1 cellular context compared by ENCODE assay signal in the genomic region with DNA sequence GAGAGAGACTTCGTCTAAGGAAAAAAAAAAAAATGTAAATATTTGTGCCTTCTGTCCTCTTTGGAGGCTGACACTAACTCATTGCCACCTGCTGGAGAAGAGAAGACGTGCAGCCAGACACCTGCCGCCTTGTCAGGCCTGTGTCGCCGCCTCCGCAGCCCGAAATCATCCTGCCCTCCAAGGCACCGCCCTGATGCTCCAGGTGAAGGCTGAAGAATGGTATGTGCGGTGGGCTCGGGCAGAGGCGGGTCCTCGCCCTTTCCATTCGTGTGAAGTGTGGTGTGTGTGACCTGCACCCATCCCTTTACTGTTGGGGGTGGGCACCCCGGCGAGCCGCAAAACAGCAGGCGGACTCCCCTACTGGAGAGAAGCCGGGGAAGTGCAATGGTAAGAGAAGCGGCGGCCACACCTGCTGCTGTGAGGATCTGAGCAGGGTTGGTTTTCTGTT.
TF ChIP-seq lines count a peak whose summit lies in the region.

No MANE protein-coding gene starts in this region.

TF ChIP-seq in HepG2, 621 proteins besides CTCF, POLR2A, EP300 and RAD21 (continued from another document and continues in another):
- TF ChIP-seq ZNF275 (CRISPR knock-in tag; IDR thresholded peaks at IDR 0.05; ENCODE audit: borderline replicate concordance) (no peak), ZNF550 (CRISPR knock-in tag; IDR thresholded peaks at IDR 0.05; ENCODE audit: borderline replicate concordance) (no peak), GLI4 (CRISPR knock-in tag; IDR thresholded peaks at IDR 0.05; ENCODE audit: borderline replicate concordance) (no peak), TSC22D2 (CRISPR knock-in tag; IDR thresholded peaks at IDR 0.05; ENCODE audit: borderline replicate concordance) (peak; percentile 70; the same call in 1 of the 2 replicates), TAF1 (CRISPR knock-in tag; IDR thresholded peaks at IDR 0.05) (no peak), TBX2 (CRISPR knock-in tag; IDR thresholded peaks at IDR 0.05; ENCODE audit: borderline replicate concordance) (0 out of 2 replicates have a peak, but pooled peaks have one; percentile 47), STAG1 (CRISPR knock-in tag; IDR thresholded peaks at IDR 0.05) (peak; percentile 82), ZNF619 (CRISPR knock-in tag; IDR thresholded peaks at IDR 0.05) (0 out of 2 replicates have a peak, but pooled peaks have one; percentile 42), CCDC6 (CRISPR knock-in tag; IDR thresholded peaks at IDR 0.05) (no peak), ZNF737 (CRISPR knock-in tag; IDR thresholded peaks at IDR 0.05; ENCODE audit: borderline replicate concordance) (no peak), XBP1 (CRISPR knock-in tag; IDR thresholded peaks at IDR 0.05) (no peak), ESRRA (CRISPR knock-in tag; IDR thresholded peaks at IDR 0.05; ENCODE audit: low read depth) (no peak), ADNP (CRISPR knock-in tag; IDR thresholded peaks at IDR 0.05) (no peak), ZNF878 (CRISPR knock-in tag; IDR thresholded peaks at IDR 0.05) (no peak), ZNF317 (CRISPR knock-in tag; IDR thresholded peaks at IDR 0.05) (no peak), USF2 (IDR thresholded peaks at IDR 0.05; ENCODE audit: low read depth, low read length) (no peak), USF2 (CRISPR knock-in tag; IDR thresholded peaks at IDR 0.05; ENCODE audit: borderline replicate concordance) (no peak), ZNF484 (CRISPR knock-in tag; IDR thresholded peaks at IDR 0.05; ENCODE audit: borderline replicate concordance, low read depth) (no peak), ZNF652 (CRISPR knock-in tag; IDR thresholded peaks at IDR 0.05; ENCODE audit: borderline replicate concordance, low read depth) (no peak), ZNF431 (CRISPR knock-in tag; IDR thresholded peaks at IDR 0.05; ENCODE audit: borderline replicate concordance, low read depth) (no peak), HNRNPK (IDR thresholded peaks at IDR 0.05; ENCODE audit: low read depth, low read length, poor library complexity, severe bottlenecking) (no peak), ZFP36L1 (CRISPR knock-in tag; IDR thresholded peaks at IDR 0.05) (no peak), RFXAP (CRISPR knock-in tag; IDR thresholded peaks at IDR 0.05; ENCODE audit: borderline replicate concordance) (no peak), FOXO4 (CRISPR knock-in tag; conservative IDR thresholded peaks at IDR 0.05) (no peak), SKI (IDR thresholded peaks at IDR 0.05; ENCODE audit: partially characterized antibody) (no peak), SCMH1 (CRISPR knock-in tag; IDR thresholded peaks at IDR 0.05; ENCODE audit: borderline replicate concordance) (no peak), ZNF589 (CRISPR knock-in tag; conservative IDR thresholded peaks at IDR 0.05) (no peak), ZNF512 (CRISPR knock-in tag; IDR thresholded peaks at IDR 0.05) (0 out of 2 replicates have a peak, but pooled peaks have one; percentile 37), MEIS2 (CRISPR knock-in tag; IDR thresholded peaks at IDR 0.05) (0 out of 2 replicates have a peak, but pooled peaks have one; percentile 55), BRCA1 (CRISPR knock-in tag; IDR thresholded peaks at IDR 0.05) (no peak), SP4 (CRISPR knock-in tag; IDR thresholded peaks at IDR 0.05) (no peak), DZIP1 (CRISPR knock-in tag; IDR thresholded peaks at IDR 0.05) (no peak), ZNF83 (CRISPR knock-in tag; IDR thresholded peaks at IDR 0.05; ENCODE audit: borderline replicate concordance) (no peak), CREB3 (CRISPR knock-in tag; IDR thresholded peaks at IDR 0.05) (no peak), ZMYM2 (CRISPR knock-in tag; IDR thresholded peaks at IDR 0.05) (no peak), ZMYM4 (CRISPR knock-in tag; IDR thresholded peaks at IDR 0.05) (peak; percentile 61; the same call in 1 of the 2 replicates), SALL1 (CRISPR knock-in tag; IDR thresholded peaks at IDR 0.05) (peak; percentile 64), ZBTB21 (CRISPR knock-in tag; IDR thresholded peaks at IDR 0.05) (no peak), ZNF577 (CRISPR knock-in tag; IDR thresholded peaks at IDR 0.05; ENCODE audit: borderline replicate concordance, low read depth) (no peak), ELF1 (CRISPR knock-in tag; IDR thresholded peaks at IDR 0.05) (no peak), BATF2 (CRISPR knock-in tag; IDR thresholded peaks at IDR 0.05) (no peak), SRSF4 (IDR thresholded peaks at IDR 0.05; ENCODE audit: low read depth, low read length, poor library complexity, severe bottlenecking) (no peak)
- TF ChIP-seq, protein P1, sequence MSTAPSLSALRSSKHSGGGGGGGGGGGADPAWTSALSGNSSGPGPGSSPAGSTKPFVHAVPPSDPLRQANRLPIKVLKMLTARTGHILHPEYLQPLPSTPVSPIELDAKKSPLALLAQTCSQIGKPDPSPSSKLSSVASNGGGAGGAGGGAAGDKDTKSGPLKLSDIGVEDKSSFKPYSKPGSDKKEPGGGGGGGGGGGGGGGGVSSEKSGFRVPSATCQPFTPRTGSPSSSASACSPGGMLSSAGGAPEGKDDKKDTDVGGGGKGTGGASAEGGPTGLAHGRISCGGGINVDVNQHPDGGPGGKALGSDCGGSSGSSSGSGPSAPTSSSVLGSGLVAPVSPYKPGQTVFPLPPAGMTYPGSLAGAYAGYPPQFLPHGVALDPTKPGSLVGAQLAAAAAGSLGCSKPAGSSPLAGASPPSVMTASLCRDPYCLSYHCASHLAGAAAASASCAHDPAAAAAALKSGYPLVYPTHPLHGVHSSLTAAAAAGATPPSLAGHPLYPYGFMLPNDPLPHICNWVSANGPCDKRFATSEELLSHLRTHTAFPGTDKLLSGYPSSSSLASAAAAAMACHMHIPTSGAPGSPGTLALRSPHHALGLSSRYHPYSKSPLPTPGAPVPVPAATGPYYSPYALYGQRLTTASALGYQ (CRISPR knock-in tag; IDR thresholded peaks at IDR 0.05), result no peak
- TF ChIP-seq, protein P2, sequence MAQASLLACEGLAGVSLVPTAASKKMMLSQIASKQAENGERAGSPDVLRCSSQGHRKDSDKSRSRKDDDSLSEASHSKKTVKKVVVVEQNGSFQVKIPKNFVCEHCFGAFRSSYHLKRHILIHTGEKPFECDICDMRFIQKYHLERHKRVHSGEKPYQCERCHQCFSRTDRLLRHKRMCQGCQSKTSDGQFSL (CRISPR knock-in tag; IDR thresholded peaks at IDR 0.05), result no peak
- TF ChIP-seq, protein P3, sequence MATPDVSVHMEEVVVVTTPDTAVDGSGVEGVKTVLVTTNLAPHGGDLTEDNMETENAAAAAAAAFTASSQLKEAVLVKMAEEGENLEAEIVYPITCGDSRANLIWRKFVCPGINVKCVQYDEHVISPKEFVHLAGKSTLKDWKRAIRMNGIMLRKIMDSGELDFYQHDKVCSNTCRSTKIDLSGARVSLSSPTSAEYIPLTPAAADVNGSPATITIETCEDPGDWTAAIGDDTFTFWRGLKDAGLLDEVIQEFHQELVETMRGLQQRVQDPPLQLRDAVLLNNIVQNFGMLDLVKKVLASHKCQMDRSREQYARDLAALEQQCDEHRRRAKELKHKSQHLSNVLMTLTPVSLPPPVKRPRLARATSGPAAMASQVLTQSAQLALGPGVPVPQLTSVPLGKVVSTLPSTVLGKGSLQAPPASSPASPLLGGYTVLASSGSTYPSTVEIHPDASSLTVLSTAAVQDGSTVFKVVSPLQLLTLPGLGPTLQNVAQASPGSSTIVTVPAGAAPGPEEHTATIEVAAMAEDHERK (CRISPR knock-in tag; IDR thresholded peaks at IDR 0.05; ENCODE audit: low read depth), result no peak
- TF ChIP-seq, protein P4, sequence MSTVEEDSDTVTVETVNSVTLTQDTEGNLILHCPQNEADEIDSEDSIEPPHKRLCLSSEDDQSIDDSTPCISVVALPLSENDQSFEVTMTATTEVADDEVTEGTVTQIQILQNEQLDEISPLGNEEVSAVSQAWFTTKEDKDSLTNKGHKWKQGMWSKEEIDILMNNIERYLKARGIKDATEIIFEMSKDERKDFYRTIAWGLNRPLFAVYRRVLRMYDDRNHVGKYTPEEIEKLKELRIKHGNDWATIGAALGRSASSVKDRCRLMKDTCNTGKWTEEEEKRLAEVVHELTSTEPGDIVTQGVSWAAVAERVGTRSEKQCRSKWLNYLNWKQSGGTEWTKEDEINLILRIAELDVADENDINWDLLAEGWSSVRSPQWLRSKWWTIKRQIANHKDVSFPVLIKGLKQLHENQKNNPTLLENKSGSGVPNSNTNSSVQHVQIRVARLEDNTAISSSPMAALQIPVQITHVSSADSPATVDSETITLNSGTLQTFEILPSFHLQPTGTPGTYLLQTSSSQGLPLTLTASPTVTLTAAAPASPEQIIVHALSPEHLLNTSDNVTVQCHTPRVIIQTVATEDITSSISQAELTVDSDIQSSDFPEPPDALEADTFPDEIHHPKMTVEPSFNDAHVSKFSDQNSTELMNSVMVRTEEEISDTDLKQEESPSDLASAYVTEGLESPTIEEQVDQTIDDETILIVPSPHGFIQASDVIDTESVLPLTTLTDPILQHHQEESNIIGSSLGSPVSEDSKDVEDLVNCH (CRISPR knock-in tag; IDR thresholded peaks at IDR 0.05), result no peak
- TF ChIP-seq, protein P5, sequence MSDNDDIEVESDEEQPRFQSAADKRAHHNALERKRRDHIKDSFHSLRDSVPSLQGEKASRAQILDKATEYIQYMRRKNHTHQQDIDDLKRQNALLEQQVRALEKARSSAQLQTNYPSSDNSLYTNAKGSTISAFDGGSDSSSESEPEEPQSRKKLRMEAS (IDR thresholded peaks at IDR 0.05), result peak; percentile 39; the same call in 1 of the 2 replicates
